27 cellular contexts compared by ENCODE assay signal in genomic region chr4:137534516-137534915, GRCh38. TPM values are rescaled to one million over a fixed set of nuclear protein-coding genes. Genes with fewer than 3 reads are reported as not detected.
DNase-seq lines count a peak whose midpoint lies in the region; ATAC-seq, FAIRE-seq and TF ChIP-seq lines count a peak whose summit lies in the region.
"Had no signal": no experiment of that assay in that cellular context is flagged by ENCODE, and none has a peak within 500 bp of the region (broad histone marks: within the 10 kb centered on the region; RNA-seq: fewer than 3 reads in every experiment).

No MANE protein-coding gene starts in this region.

- peaks cover 0 to 6% (median 0%) of the 10 kb centered on the region in 12 donors for H3K9me3 ChIP-seq in heart left ventricle
- H3K9me3 ChIP-seq in fibroblast of lung (ENCODE audit: control insufficient read depth, insufficient read depth, low read depth, low read length), result no peaks in the 10 kb centered on the region
- no peaks in the 10 kb centered on the region for H3K9me3 ChIP-seq in osteoblast (ENCODE audit: low read depth, low read length)
- no peaks in the 10 kb centered on the region for H3K9me3 ChIP-seq in vagina
- H3K9me3 ChIP-seq in pancreas, result no peaks in the 10 kb centered on the region
- no peaks in the 10 kb centered on the region for H3K9me3 ChIP-seq in Caco-2
- H3K9me3 ChIP-seq: upper lobe of right lung had no signal

- 44 to 56% (median 48%) methylated on average over 1 of the region's 1 CpG for WGBS in heart left ventricle, 4 donors
- WGBS in pancreas, 2 donors, result 64 to 65% methylated on average over 1 of the region's 1 CpG

- H3K36me3 Mint-ChIP-seq in Caco-2 (ENCODE audit: insufficient read depth, unreplicated experiment), result no peaks in the 10 kb centered on the region
- H3K36me3 Mint-ChIP-seq: activated naive CD4-positive, alpha-beta T cell treated with anti-CD3 and anti-CD28 coated beads, Interleukin-2, amount 50 U/mL, for 72 hours; memory B cell; naive thymus-derived CD8-positive, alpha-beta T cell had no signal

- H2AFZ ChIP-seq in fibroblast of lung (ENCODE audit: low read length) (no peak overlapping the region), osteoblast (ENCODE audit: low read length) (peak overlapping the region; percentile 37)

- no peak for DNase-seq in heart left ventricle
- DNase-seq in Right ventricle myocardium superior, result no peak
- peak in 1 of 2 donors; percentile 11 for DNase-seq in fibroblast of lung (ENCODE audit: low read depth in 2 of 2)
- no peak for DNase-seq in osteoblast (ENCODE audit: insufficient read length, low spot score, missing footprints)
- DNase-seq in vagina (ENCODE audit: extremely low spot score in 2 of 2), result no peak
- DNase-seq in pancreas, result no peak
- no peak for DNase-seq in Caco-2
- DNase-seq: activated CD4-positive, alpha-beta T cell treated with anti-CD3 and anti-CD28 coated beads for 48 hours; effector memory CD4-positive, alpha-beta T cell; kidney glomerular epithelial cell; naive thymus-derived CD8-positive, alpha-beta T cell; NCI-H1436 treated with DMSO at 0.1 percent for 48 hours; NCI-H2171 treated with DMSO at 0.1 percent for 48 hours; NCI-H69; posterior cingulate gyrus; SHP77 treated with DMSO at 0.1 percent for 48 hours; small intestine; stimulated activated CD4-positive, alpha-beta T cell treated with anti-CD3 and anti-CD28 coated beads, Interleukin-4, amount 100 ng/mL, for 1 hour; T-helper 1 cell; upper lobe of right lung had no signal

- no peaks in the 10 kb centered on the region for H4K20me1 ChIP-seq in fibroblast of lung (ENCODE audit: control insufficient read depth, extremely low read depth, insufficient read depth, low read length)
- no peaks in the 10 kb centered on the region for H4K20me1 ChIP-seq in osteoblast (ENCODE audit: insufficient read depth, low read length)

- no peak overlapping the region for H3K27ac Mint-ChIP-seq in Caco-2 (ENCODE audit: unreplicated experiment)
- H3K27ac Mint-ChIP-seq: activated naive CD4-positive, alpha-beta T cell treated with anti-CD3 and anti-CD28 coated beads, Interleukin-2, amount 50 U/mL, for 72 hours; memory B cell; naive thymus-derived CD8-positive, alpha-beta T cell; stimulated activated naive CD8-positive, alpha-beta T cell treated with anti-CD3 and anti-CD28 coated beads, Interleukin-15, Interleukin-2, amounts not matched to agents 100 ng/mL and 50 ng/mL, for 24 hours had no signal

- TF ChIP-seq CTCF in heart left ventricle (IDR thresholded peaks at IDR 0.05), result no peak
- no peak for TF ChIP-seq CTCF in fibroblast of lung (conservative IDR thresholded peaks at IDR 0.05 in 1 of 2, IDR thresholded peaks at IDR 0.05 in 1 of 2; ENCODE audit: low read depth in 1 of 2, low read length in 2 of 2)
- TF ChIP-seq CTCF in osteoblast (IDR thresholded peaks at IDR 0.05; ENCODE audit: extremely low read depth, low read depth, low read length), result no peak
- TF ChIP-seq CTCF in vagina (IDR thresholded peaks at IDR 0.05), result no peak
- TF ChIP-seq CTCF in pancreas (IDR thresholded peaks at IDR 0.05), result no peak
- TF ChIP-seq CTCF in Caco-2 (IDR thresholded peaks at IDR 0.05; ENCODE audit: insufficient read depth in 1 of 2, low read depth in 1 of 2, low read length in 1 of 2, severe bottlenecking in 1 of 2, unreplicated experiment in 1 of 2), result no peak

- H3K36me3 ChIP-seq in heart left ventricle (peaks cover 0 to 5% (median 0%) of the 10 kb centered on the region in 9 donors), fibroblast of lung (ENCODE audit: control insufficient read depth, insufficient read depth, low read length) (peaks cover 4% of the 10 kb centered on the region), osteoblast (ENCODE audit: insufficient read depth, low read length) (peaks cover 6% of the 10 kb centered on the region), vagina (no peaks in the 10 kb centered on the region), pancreas (no peaks in the 10 kb centered on the region), Caco-2 (ENCODE audit: control insufficient read depth, insufficient read depth, low read length) (no peaks in the 10 kb centered on the region)
- H3K36me3 ChIP-seq: upper lobe of right lung had no signal

- H3K4me1 ChIP-seq in heart left ventricle (peaks cover 0 to 16% (median 0%) of the 10 kb centered on the region in 12 donors), fibroblast of lung (ENCODE audit: control insufficient read depth, extremely low read depth, insufficient read depth, low read length) (peaks cover 4% of the 10 kb centered on the region), osteoblast (ENCODE audit: insufficient read depth, low read length) (peaks cover 28% of the 10 kb centered on the region), vagina (no peaks in the 10 kb centered on the region), pancreas (no peaks in the 10 kb centered on the region), Caco-2 (0 out of 2 replicates have a peak, but pooled peaks cover 3% of the 10 kb centered on the region)
- H3K4me1 ChIP-seq: upper lobe of right lung had no signal

- intact Hi-C loops in heart left ventricle (cut with DNase I) (loop anchor here in 6 of 10 donors (5.0 to 10.0 kb wide), 8 partner anchors 140 to 410 kb away; no protein-coding TSS in a partner anchor), Right ventricle myocardium superior (cut with DNase I) (no loop called here), vagina (cut with DNase I) (loop anchor here (10.0 kb wide), 1 partner anchor 170 kb away; no protein-coding TSS in a partner anchor), pancreas (cut with DNase I) (no loop called here), Caco-2 (cut with micrococcal nuclease; ENCODE audit: unreplicated experiment) (no loop called here)

- H3K27me3 ChIP-seq in heart left ventricle (no peaks in the 10 kb centered on the region), fibroblast of lung (ENCODE audit: control insufficient read depth, insufficient read depth, low read length) (no peaks in the 10 kb centered on the region), osteoblast (ENCODE audit: insufficient read depth, low read length) (no peaks in the 10 kb centered on the region), vagina (no peaks in the 10 kb centered on the region), pancreas (peaks cover 0 to 10% (median 2%) of the 10 kb centered on the region in 4 donors), Caco-2 (replicated peaks; ENCODE audit: control insufficient read depth, insufficient read depth, low read length) (no peaks in the 10 kb centered on the region)
- H3K27me3 ChIP-seq: upper lobe of right lung had no signal

- no peak overlapping the region for H3K4me3 Mint-ChIP-seq in Caco-2 (ENCODE audit: unreplicated experiment)
- H3K4me3 Mint-ChIP-seq: memory B cell; stimulated activated naive CD8-positive, alpha-beta T cell treated with anti-CD3 and anti-CD28 coated beads, Interleukin-15, Interleukin-2, amounts not matched to agents 100 ng/mL and 50 ng/mL, for 24 hours had no signal

- no peak for FAIRE-seq in pancreas (lab: Jason Lieb, UNC)
- FAIRE-seq: G401.6, HepG2, small intestine had no signal

- CTCF ChIA-PET in Caco-2 (lab: Charles Lee), result no interaction called here

- H3K4me2 ChIP-seq in fibroblast of lung (ENCODE audit: extremely low read depth, insufficient read depth, low read length) (peak overlapping the region; percentile 95), osteoblast (ENCODE audit: insufficient read depth, low read length) (peak overlapping the region; percentile 96)

- ATAC-seq in heart left ventricle (no peak), Right ventricle myocardium superior (ENCODE audit: poor library complexity) (no peak), HG03521 (IDR thresholded peaks at IDR 0.05; ENCODE audit: unreplicated experiment) (no peak), pancreas (no peak)
- ATAC-seq: activated naive CD4-positive, alpha-beta T cell treated with anti-CD3 and anti-CD28 coated beads, Interleukin-2, amount 50 U/mL, for 72 hours; HepG2; naive thymus-derived CD8-positive, alpha-beta T cell; upper lobe of right lung had no signal

- TF ChIP-seq POLR2A in heart left ventricle (IDR thresholded peaks at IDR 0.05) (no peak), vagina (IDR thresholded peaks at IDR 0.05) (no peak)

- H3K79me2 ChIP-seq in fibroblast of lung (ENCODE audit: control insufficient read depth, insufficient read depth, low read length) (peaks cover 34% of the 10 kb centered on the region), osteoblast (ENCODE audit: insufficient read depth, low read length) (peaks cover 26% of the 10 kb centered on the region)

- no peaks in the 10 kb centered on the region for H3K4me1 Mint-ChIP-seq in Caco-2 (ENCODE audit: low read depth, unreplicated experiment)
- H3K4me1 Mint-ChIP-seq: memory B cell had no signal

- no peaks in the 10 kb centered on the region for H3K9me3 Mint-ChIP-seq in Caco-2 (ENCODE audit: unreplicated experiment)
- H3K9me3 Mint-ChIP-seq: memory B cell; stimulated activated naive CD8-positive, alpha-beta T cell treated with anti-CD3 and anti-CD28 coated beads, Interleukin-15, Interleukin-2, amounts not matched to agents 100 ng/mL and 50 ng/mL, for 24 hours had no signal

- H3K27ac ChIP-seq in heart left ventricle (peak overlapping the region in 11 of 12 donors; percentile 59 to 87 (median 80)), fibroblast of lung (ENCODE audit: insufficient read depth, low read length) (no peak overlapping the region), osteoblast (ENCODE audit: low read depth, low read length) (peak overlapping the region; percentile 85), vagina (peak overlapping the region; percentile 84), pancreas (no peak overlapping the region)
- H3K27ac ChIP-seq: C4-2B had no signal

- peaks cover 5% of the 10 kb centered on the region for H3K27me3 Mint-ChIP-seq in Caco-2 (ENCODE audit: insufficient read depth, unreplicated experiment)
- H3K27me3 Mint-ChIP-seq: memory B cell; stimulated activated naive CD8-positive, alpha-beta T cell treated with anti-CD3 and anti-CD28 coated beads, Interleukin-15, Interleukin-2, amounts not matched to agents 100 ng/mL and 50 ng/mL, for 24 hours had no signal

- H3K4me3 ChIP-seq in heart left ventricle (peak overlapping the region in 6 of 12 donors; percentile 17 to 75 (median 66)), fibroblast of lung (replicated peaks in 1 of 4; ENCODE audit: control extremely low read depth in 1 of 4, insufficient read depth in 1 of 4, low read depth in 3 of 4, low read length in 4 of 4) (no peak overlapping the region), osteoblast (ENCODE audit: insufficient read depth, low read length) (no peak overlapping the region), vagina (peak overlapping the region in 1 of 2 donors; percentile 67), pancreas (no peak overlapping the region), Caco-2 (ENCODE audit: low read depth, low read length) (no peak overlapping the region)

- no peak overlapping the region for H3K9ac ChIP-seq in fibroblast of lung (ENCODE audit: insufficient read depth, low read length)

- no TSS peak for BruUV-seq in Caco-2 (replicated peaks; lab: Mats Ljungman, UMichigan)

- POLR2A ChIA-PET in Caco-2 (lab: Charles Lee), result no interaction called here

RNA-seq across cellular contexts. Expression of gene PCDH18, which starts 2.2 kb away (rescaled TPM):
- total RNA-seq in heart left ventricle (10 to 100 TPM in 2 of 9 donors, 1 to 10 TPM in 7; 2.2 to 14.5 (median 5.9) TPM), Right ventricle myocardium superior (5.0 TPM), fibroblast of lung (163 and 542 TPM in 2 replicates), osteoblast (171 and 191 TPM in 2 replicates), vagina (32.9 TPM), pancreas (1 to 10 TPM in 5 of 6 donors, under 1 TPM in 1; 0.65 to 4.8 (median 1.7) TPM), Caco-2 (2022) (0.29 and 0.49 TPM in 2 replicates)
- polyA plus RNA-seq in heart left ventricle (1 to 10 TPM; 1.4 to 3.3 TPM), fibroblast of lung (194 and 203 TPM in 2 replicates), pancreas (under 1 TPM; 0.53 to 0.99 TPM)
- polyA plus RNA-seq in fibroblast of lung (2012), result 111 and 125 TPM in 2 replicates
- polyA minus RNA-seq in fibroblast of lung (ENCODE audit: low replicate concordance), result 158 and 239 TPM in 2 replicates
- total RNA-seq: HepG2; naive thymus-derived CD8-positive, alpha-beta T cell had no signal
- polyA plus RNA-seq: HepG2 had no signal

Comparison
In these comparisons a context has a peak if more than half of its experiments do, and no peak if none do; other contexts are left out.
1. intact Hi-C loops: an anchor here in heart left ventricle (5.0 to 10.0 kb wide) and vagina (10.0 kb wide); none called in Right ventricle myocardium superior, pancreas and Caco-2.
2. H3K27ac ChIP-seq: peak in heart left ventricle (11 of 12), osteoblast (single experiment) and vagina (single experiment); none in fibroblast of lung (single experiment) and pancreas (0 of 4).